10 cellular contexts compared by ENCODE assay signal in genomic region chr10:6146921-6147320, GRCh38. TPM values are rescaled to one million over a fixed set of nuclear protein-coding genes. Genes with fewer than 3 reads are reported as not detected.
A peak's percentile ranks its signal among the peaks of the same experiment; 100 is the strongest.
DNase-seq lines count a peak whose midpoint lies in the region; ATAC-seq and TF ChIP-seq lines count a peak whose summit lies in the region.
"Had no signal": no experiment of that assay in that cellular context is flagged by ENCODE, and none has a peak within 500 bp of the region (broad histone marks: within the 10 kb centered on the region; RNA-seq: fewer than 3 reads in every experiment).

No MANE protein-coding gene starts in this region.

- no peaks in the 10 kb centered on the region for H3K9me3 Mint-ChIP-seq in activated T-cell treated with anti-CD3 and anti-CD28 coated beads, Interleukin-2, amount 50 U/mL, for 24 hours
- no peaks in the 10 kb centered on the region for H3K9me3 Mint-ChIP-seq in endodermal cell
- H3K9me3 Mint-ChIP-seq in progenitor cell of endocrine pancreas (ENCODE audit: low read depth), result no peaks in the 10 kb centered on the region

- WGBS in endodermal cell (ENCODE audit: insufficient coverage in 1 of 2, insufficient read length in 1 of 2), 2 experiments, result 86 to 92% methylated on average over 8 to 11 of the region's 11 CpGs

- H3K27me3 ChIP-seq in endodermal cell (ENCODE audit: control insufficient read depth, insufficient read depth, low read length, poor library complexity, severe bottlenecking), result no peaks in the 10 kb centered on the region

- CTCF ChIA-PET in RWPE1 (lab: Yijun Ruan, JAX), result interaction anchor here (1.0 kb wide), 1 partner anchor 259 kb away, joined by 3 read pairs; no protein-coding TSS in a partner anchor

- H3K36me3 Mint-ChIP-seq in activated T-cell treated with anti-CD3 and anti-CD28 coated beads, Interleukin-2, amount 50 U/mL, for 24 hours (ENCODE audit: low read depth), result peaks cover 56% of the 10 kb centered on the region
- H3K36me3 Mint-ChIP-seq in endodermal cell (ENCODE audit: low read depth) (peaks cover 5% of the 10 kb centered on the region), progenitor cell of endocrine pancreas (ENCODE audit: insufficient read depth) (no peaks in the 10 kb centered on the region)

- H3K4me1 ChIP-seq in endodermal cell (ENCODE audit: control insufficient read depth, insufficient read depth, low read length), result peaks cover 10% of the 10 kb centered on the region

- POLR2A ChIA-PET in RWPE1 (lab: Yijun Ruan, JAX; ENCODE audit: low non-redundant PET), result no interaction called here

- H3K9ac ChIP-seq in endodermal cell (ENCODE audit: extremely low read depth, low read length, poor library complexity, severe bottlenecking), result no peak overlapping the region

- peak overlapping the region; percentile 84 for H3K4me3 Mint-ChIP-seq in activated T-cell treated with anti-CD3 and anti-CD28 coated beads, Interleukin-2, amount 50 U/mL, for 24 hours
- H3K4me3 Mint-ChIP-seq in endodermal cell (no peak overlapping the region), progenitor cell of endocrine pancreas (ENCODE audit: low read depth) (peak overlapping the region; percentile 38)

- no peaks in the 10 kb centered on the region for H3K9me3 ChIP-seq in endodermal cell (ENCODE audit: control insufficient read depth, low read length)

- peak overlapping the region; percentile 47 for H3K27ac Mint-ChIP-seq in activated T-cell treated with anti-CD3 and anti-CD28 coated beads, Interleukin-2, amount 50 U/mL, for 24 hours
- H3K27ac Mint-ChIP-seq in endodermal cell (no peak overlapping the region), progenitor cell of endocrine pancreas (no peak overlapping the region)

- peaks cover 79% of the 10 kb centered on the region for H3K4me1 Mint-ChIP-seq in activated T-cell treated with anti-CD3 and anti-CD28 coated beads, Interleukin-2, amount 50 U/mL, for 24 hours (ENCODE audit: low read depth)
- H3K4me1 Mint-ChIP-seq in endodermal cell, result peaks cover 21% of the 10 kb centered on the region
- peaks cover 15% of the 10 kb centered on the region for H3K4me1 Mint-ChIP-seq in progenitor cell of endocrine pancreas (ENCODE audit: low read depth)

- H3K36me3 ChIP-seq in endodermal cell (ENCODE audit: control insufficient read depth, insufficient read depth, low read length), result no peaks in the 10 kb centered on the region

- ATAC-seq in GM18511 (IDR thresholded peaks at IDR 0.05; ENCODE audit: unreplicated experiment), result no peak

- TF ChIP-seq CTCF in RWPE1 (conservative IDR thresholded peaks at IDR 0.05; ENCODE audit: low read depth) (no peak), endodermal cell (conservative IDR thresholded peaks at IDR 0.05) (no peak), progenitor cell of endocrine pancreas (IDR thresholded peaks at IDR 0.05; ENCODE audit: unreplicated experiment) (no peak)

- peak overlapping the region; percentile 12; the same call in 1 of the 2 replicates for H3K27ac ChIP-seq in RWPE1
- H3K27ac ChIP-seq in endodermal cell (ENCODE audit: low read depth, low read length), result no peak overlapping the region

- peak overlapping the region; percentile 81 for H3K4me3 ChIP-seq in endodermal cell (ENCODE audit: low read length)

- no peaks in the 10 kb centered on the region for H3K27me3 Mint-ChIP-seq in activated T-cell treated with anti-CD3 and anti-CD28 coated beads, Interleukin-2, amount 50 U/mL, for 24 hours
- H3K27me3 Mint-ChIP-seq in endodermal cell (ENCODE audit: insufficient read depth) (peaks cover 10% of the 10 kb centered on the region), progenitor cell of endocrine pancreas (peaks cover 24% of the 10 kb centered on the region)

- no peak for DNase-seq in activated T-cell treated with anti-CD3 and anti-CD28 coated beads, Interleukin-2, amount 50 U/mL, for 24 hours
- no peak for DNase-seq in activated T-cell treated with anti-CD3 and anti-CD28 coated beads, Interleukin-2, amount 50 U/mL, for 1 hour
- no peak for DNase-seq in RWPE1 (ENCODE audit: low spot score)
- DNase-seq in endodermal cell, result no peak
- no peak for DNase-seq in progenitor cell of endocrine pancreas (ENCODE audit: low spot score, unreplicated experiment)
- DNase-seq in NOMO-1 (lab: John Stamatoyannopoulos, UW; ENCODE audit: unreplicated experiment in 2 of 2), result no peak
- no peak for DNase-seq in germinal center (ENCODE audit: low spot score)
- DNase-seq: H9, NCI-H1105 treated with DMSO at 0.1 percent for 48 hours had no signal

RNA-seq across cellular contexts. Expression of gene PFKFB3, which starts 55.8 kb away (rescaled TPM):
- total RNA-seq in endodermal cell, result 10 to 100 TPM; 31.2 to 34.5 TPM
- polyA plus RNA-seq in endodermal cell (2013, experiment 1 of 2), result 32.6 TPM
- 31.8 TPM for polyA plus RNA-seq in endodermal cell (2013, experiment 2 of 2)
- total RNA-seq in progenitor cell of endocrine pancreas, result 63.9 and 64.5 TPM in 2 replicates

RNA-seq across cellular contexts. Expression of gene RBM17, which starts 58.1 kb away (rescaled TPM):
- total RNA-seq in endodermal cell (100 to 1,000 TPM; 123 to 139 TPM), progenitor cell of endocrine pancreas (122 and 138 TPM in 2 replicates)
- polyA plus RNA-seq in endodermal cell (2013, experiment 1 of 2), result 93.5 TPM
- 77.6 TPM for polyA plus RNA-seq in endodermal cell (2013, experiment 2 of 2)
